Comparison of ENCODE assay signal across 14 cellular contexts in the genomic region with DNA sequence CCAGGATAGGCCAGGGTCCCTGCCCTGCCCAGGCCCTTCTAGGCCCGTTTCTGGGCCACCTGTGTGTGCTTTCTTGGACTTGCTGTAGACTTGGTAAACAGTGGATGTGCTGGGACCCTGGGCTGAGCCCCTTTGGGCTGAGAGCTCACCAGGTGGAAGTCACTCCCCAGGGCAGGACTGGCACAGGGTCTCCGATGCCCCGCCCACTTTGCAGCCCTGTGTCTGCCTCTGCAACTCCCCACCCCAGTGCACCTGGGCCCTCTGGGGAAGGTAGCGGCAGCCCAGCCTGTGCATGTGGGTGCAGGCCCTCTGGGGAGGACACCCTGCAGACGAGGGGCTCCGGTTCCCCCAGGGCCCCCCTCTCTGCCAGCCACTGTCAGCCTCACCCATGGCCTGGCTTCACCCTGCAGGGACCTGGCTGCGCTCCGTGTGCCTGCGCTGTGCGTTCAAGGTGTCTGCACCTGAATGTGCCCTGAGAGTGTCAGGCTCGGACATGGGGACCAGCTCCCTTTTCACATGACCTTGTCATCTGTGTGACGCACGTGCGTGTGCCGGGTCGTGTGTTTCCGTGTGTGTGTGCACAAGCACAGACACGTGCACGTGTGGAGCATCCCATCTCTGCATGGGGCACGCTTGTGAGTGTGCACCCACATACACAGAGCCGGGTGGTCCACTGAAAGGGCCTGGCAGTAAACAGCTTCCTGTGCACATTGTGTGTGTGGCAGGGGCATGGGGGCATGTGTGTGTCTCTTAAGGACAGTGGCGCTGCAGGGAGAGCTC.
DNase-seq lines count a peak whose midpoint lies in the region; ATAC-seq and TF ChIP-seq lines count a peak whose summit lies in the region.
"Had no signal": no experiment of that assay in that cellular context is flagged by ENCODE, and none has a peak within 500 bp of the region (broad histone marks: within the 10 kb centered on the region; RNA-seq: fewer than 3 reads in every experiment).

No MANE protein-coding gene starts in this region.

- no peaks in the 10 kb centered on the region for H3K27me3 Mint-ChIP-seq in T-helper 17 cell
- no peaks in the 10 kb centered on the region for H3K27me3 Mint-ChIP-seq in activated CD8-positive, alpha-beta T cell treated with anti-CD3 and anti-CD28 coated beads for 36 hours
- H3K27me3 Mint-ChIP-seq: activated naive CD8-positive, alpha-beta T cell treated with anti-CD3 and anti-CD28 coated beads, Interleukin-2, amount 50 U/mL, for 24 hours; CD4-positive, CD25-positive, alpha-beta regulatory T cell; IgD-negative memory B cell; memory B cell had no signal

- no peaks in the 10 kb centered on the region for H3K36me3 Mint-ChIP-seq in T-helper 17 cell (ENCODE audit: low read depth)
- no peaks in the 10 kb centered on the region for H3K36me3 Mint-ChIP-seq in activated CD8-positive, alpha-beta T cell treated with anti-CD3 and anti-CD28 coated beads for 36 hours (ENCODE audit: low read depth)
- H3K36me3 Mint-ChIP-seq: CD4-positive, CD25-positive, alpha-beta regulatory T cell; IgD-negative memory B cell had no signal

- peaks cover 8% of the 10 kb centered on the region; the same call in 1 of the 2 replicates for H4K20me1 ChIP-seq in DND-41 (ENCODE audit: insufficient read depth, low read length)

- no peak overlapping the region for H3K4me3 ChIP-seq in DND-41 (ENCODE audit: low read depth in 1 of 2, low read length in 2 of 2)
- H3K4me3 ChIP-seq in left ventricle myocardium inferior, result no peak overlapping the region

- POLR2A ChIA-PET in activated CD8-positive, alpha-beta T cell treated with anti-CD3 and anti-CD28 coated beads for 36 hours (lab: Charles Lee), result no interaction called here

- H3K36me3 ChIP-seq in DND-41 (ENCODE audit: insufficient read depth, low read length), result no peaks in the 10 kb centered on the region
- H3K36me3 ChIP-seq in left ventricle myocardium inferior, result no peaks in the 10 kb centered on the region

- H2AFZ ChIP-seq in DND-41 (ENCODE audit: low read depth, low read length), result no peak overlapping the region

- H3K9me3 Mint-ChIP-seq in activated CD8-positive, alpha-beta T cell treated with anti-CD3 and anti-CD28 coated beads for 36 hours, result no peaks in the 10 kb centered on the region
- H3K9me3 Mint-ChIP-seq: activated naive CD8-positive, alpha-beta T cell treated with anti-CD3 and anti-CD28 coated beads, Interleukin-2, amount 50 U/mL, for 24 hours; CD4-positive, CD25-positive, alpha-beta regulatory T cell; IgD-negative memory B cell; memory B cell had no signal

- H3K9me3 ChIP-seq in DND-41 (ENCODE audit: insufficient read depth, low read length, severe bottlenecking), result no peaks in the 10 kb centered on the region
- H3K9me3 ChIP-seq in T-helper 17 cell (ENCODE audit: control insufficient read depth, low read length, poor library complexity, severe bottlenecking), result no peaks in the 10 kb centered on the region
- H3K9me3 ChIP-seq in left ventricle myocardium inferior (replicated peaks), result no peaks in the 10 kb centered on the region

- TF ChIP-seq CTCF in DND-41 (IDR thresholded peaks at IDR 0.05; ENCODE audit: borderline replicate concordance, extremely low read depth, low read length, poor library complexity, severe bottlenecking) (no peak), left ventricle myocardium inferior (IDR thresholded peaks at IDR 0.05; ENCODE audit: borderline replicate concordance) (no peak)
- TF ChIP-seq CTCF in activated CD8-positive, alpha-beta T cell treated with anti-CD3 and anti-CD28 coated beads for 36 hours (IDR thresholded peaks at IDR 0.05), result no peak

- no peaks in the 10 kb centered on the region for H3K27me3 ChIP-seq in DND-41 (ENCODE audit: insufficient read depth, low read length, poor library complexity)
- no peaks in the 10 kb centered on the region for H3K27me3 ChIP-seq in left ventricle myocardium inferior (ENCODE audit: low read depth)

- H3K4me1 ChIP-seq in DND-41 (ENCODE audit: insufficient read depth, low read length) (no peaks in the 10 kb centered on the region), left ventricle myocardium inferior (peaks cover 52% of the 10 kb centered on the region)

- H3K4me1 Mint-ChIP-seq in T-helper 17 cell, result no peaks in the 10 kb centered on the region
- no peaks in the 10 kb centered on the region for H3K4me1 Mint-ChIP-seq in activated CD8-positive, alpha-beta T cell treated with anti-CD3 and anti-CD28 coated beads for 36 hours (ENCODE audit: low read depth)
- H3K4me1 Mint-ChIP-seq: activated naive CD8-positive, alpha-beta T cell treated with anti-CD3 and anti-CD28 coated beads, Interleukin-2, amount 50 U/mL, for 24 hours; CD4-positive, CD25-positive, alpha-beta regulatory T cell; IgD-negative memory B cell; memory B cell had no signal

- no peak overlapping the region for H3K27ac Mint-ChIP-seq in T-helper 17 cell
- no peak overlapping the region for H3K27ac Mint-ChIP-seq in activated CD8-positive, alpha-beta T cell treated with anti-CD3 and anti-CD28 coated beads for 36 hours
- H3K27ac Mint-ChIP-seq: activated naive CD8-positive, alpha-beta T cell treated with anti-CD3 and anti-CD28 coated beads, Interleukin-2, amount 50 U/mL, for 24 hours; CD4-positive, CD25-positive, alpha-beta regulatory T cell; IgD-negative memory B cell; memory B cell had no signal

- no peaks in the 10 kb centered on the region for H3K79me2 ChIP-seq in DND-41 (ENCODE audit: insufficient read depth, low read length)

- CTCF ChIA-PET in activated CD8-positive, alpha-beta T cell treated with anti-CD3 and anti-CD28 coated beads for 36 hours (lab: Charles Lee), result no interaction called here

- intact Hi-C loops in left ventricle myocardium inferior (cut with micrococcal nuclease), result no loop called here
- intact Hi-C loops in posterior vena cava (cut with DNase I), result loop anchor here in 1 of 2 donors (1.0 kb wide), 1 partner anchor 128 kb away; no protein-coding TSS in a partner anchor
- intact Hi-C loops in activated CD8-positive, alpha-beta T cell treated with anti-CD3 and anti-CD28 coated beads for 36 hours (cut with micrococcal nuclease), result no loop called here

- DNase-seq in DND-41 (peak; percentile 1), T-helper 17 cell (peak in 2 of 3 donors; percentile 7 to 8), left ventricle myocardium inferior (peak; percentile 10), posterior vena cava (ENCODE audit: low spot score) (peak; percentile 80), C1 segment of cervical spinal cord (lab: John Stamatoyannopoulos, UW) (no peak), CD1c-positive myeloid dendritic cell (ENCODE audit: extremely low spot score) (no peak), NCI-H1436 treated with DMSO at 0.1 percent for 48 hours (lab: John Stamatoyannopoulos, UW) (no peak)
- no peak for DNase-seq in activated CD8-positive, alpha-beta T cell treated with anti-CD3 and anti-CD28 coated beads for 36 hours
- DNase-seq: CD4-positive, CD25-positive, alpha-beta regulatory T cell; NCI-H1105; stimulated activated naive CD4-positive, alpha-beta T cell had no signal

- no peak overlapping the region for H3K27ac ChIP-seq in DND-41 (ENCODE audit: low read length)
- H3K27ac ChIP-seq in left ventricle myocardium inferior (replicated peaks), result no peak overlapping the region

- H3K4me2 ChIP-seq in DND-41 (ENCODE audit: insufficient read depth, low read length), result no peak overlapping the region

- H3K9ac ChIP-seq in DND-41 (ENCODE audit: low read depth, low read length), result no peak overlapping the region

- ATAC-seq in DND-41 (ENCODE audit: insufficient read depth, low read depth) (no peak), T-helper 17 cell (no peak)
- ATAC-seq in activated CD8-positive, alpha-beta T cell treated with anti-CD3 and anti-CD28 coated beads for 36 hours, result no peak
- ATAC-seq: activated naive CD8-positive, alpha-beta T cell treated with anti-CD3 and anti-CD28 coated beads, Interleukin-2, amount 50 U/mL, for 24 hours had no signal

- H3K4me3 Mint-ChIP-seq in T-helper 17 cell, result no peak overlapping the region
- no peak overlapping the region for H3K4me3 Mint-ChIP-seq in activated CD8-positive, alpha-beta T cell treated with anti-CD3 and anti-CD28 coated beads for 36 hours
- H3K4me3 Mint-ChIP-seq: activated naive CD8-positive, alpha-beta T cell treated with anti-CD3 and anti-CD28 coated beads, Interleukin-2, amount 50 U/mL, for 24 hours; CD4-positive, CD25-positive, alpha-beta regulatory T cell; IgD-negative memory B cell; memory B cell had no signal

Comparison
In these comparisons a context has a peak if more than half of its experiments do, and no peak if none do; other contexts are left out.
1. DNase-seq: peak in DND-41 (single experiment), T-helper 17 cell (2 of 3), left ventricle myocardium inferior (single experiment) and posterior vena cava (single experiment); none in activated CD8-positive, alpha-beta T cell treated with anti-CD3 and anti-CD28 coated beads for 36 hours (single experiment), C1 segment of cervical spinal cord (0 of 14), CD1c-positive myeloid dendritic cell (single experiment) and NCI-H1436 treated with DMSO at 0.1 percent for 48 hours (single experiment).